ENCODE assay signal across 8 cellular contexts in the genomic region with DNA sequence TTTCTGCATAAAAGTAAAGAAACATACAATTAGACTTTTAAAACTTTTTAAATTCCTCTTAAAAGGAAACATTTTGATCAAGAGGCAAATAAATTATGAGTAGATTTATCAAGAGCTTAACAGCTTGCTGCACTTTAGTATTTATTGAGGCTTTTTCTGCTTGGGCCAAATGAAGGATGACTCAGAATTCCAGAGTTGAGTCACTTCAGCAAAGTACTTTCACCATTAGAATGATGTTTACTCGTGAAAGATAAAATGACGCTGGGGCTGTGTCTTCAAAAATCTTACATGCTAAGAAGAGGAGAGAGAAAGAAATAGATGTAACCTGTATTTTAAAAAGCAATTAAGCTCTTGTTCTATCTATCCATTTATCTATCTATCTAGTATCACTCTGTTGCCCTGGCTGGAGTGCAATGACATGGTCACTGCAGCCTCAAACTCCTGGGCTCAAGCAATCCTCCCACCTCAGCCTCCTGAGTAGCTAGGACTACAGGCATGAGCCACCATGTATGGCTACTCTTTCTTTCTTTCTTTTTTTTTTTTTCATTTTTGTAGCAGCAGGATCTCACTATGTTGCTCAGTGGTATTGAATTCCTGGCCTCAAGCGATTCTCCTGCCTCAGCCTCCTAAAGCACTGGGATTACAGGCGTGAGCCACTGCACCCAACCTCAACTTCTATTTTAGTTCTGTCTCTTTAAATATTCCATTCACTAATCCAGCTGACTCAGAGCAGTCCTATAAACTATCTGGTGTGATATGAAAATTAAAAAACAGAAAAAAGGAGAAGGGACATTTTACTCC.
DNase-seq lines count a peak whose midpoint lies in the region; ATAC-seq and TF ChIP-seq lines count a peak whose summit lies in the region.

No MANE protein-coding gene starts in this region.

- ATAC-seq in activated B cell treated with CpG ODN at 0.5 μM for 24 hours (ENCODE audit: low read depth) (peak; percentile 50), left colon (peak; percentile 54)

- DNase-seq in Caki2 (ENCODE audit: low read depth) (peak; percentile 64), HCEC 1CT (peak; percentile 83), activated B cell treated with CpG ODN at 0.5 μM for 24 hours (no peak), left colon (no peak), NCI-H1417 treated with DMSO at 0.1 percent for 48 hours (lab: John Stamatoyannopoulos, UW) (no peak), DMS 273 treated with DMSO at 0.1 percent for 48 hours (lab: John Stamatoyannopoulos, UW) (no peak), germinal center (ENCODE audit: low spot score) (no peak), NCI-H748 (lab: John Stamatoyannopoulos, UW; ENCODE audit: unreplicated experiment) (no peak)

- intact Hi-C loops in activated B cell treated with CpG ODN at 0.5 μM for 24 hours (cut with micrococcal nuclease) (loop anchor here (1.0 to 5.0 kb wide), 4 partner anchors 146 to 565 kb away; no protein-coding TSS in a partner anchor), left colon (cut with DNase I, micrococcal nuclease) (loop anchor here in 1 of 2 donors (10.0 kb wide), 1 partner anchor 243 kb away; a partner anchor contains a TSS)

- CTCF ChIA-PET in activated B cell treated with CpG ODN at 0.5 μM for 24 hours (lab: Charles Lee) = interaction anchor here (1.0 to 4.6 kb wide), 9 partner anchors 17 to 579 kb away, joined by 3 to 57 read pairs (median 6); no protein-coding TSS in a partner anchor

- no peak overlapping the region for H3K4me3 Mint-ChIP-seq in activated B cell treated with CpG ODN at 0.5 μM for 24 hours

- peaks cover 19% of the 10 kb centered on the region for H3K36me3 Mint-ChIP-seq in activated B cell treated with CpG ODN at 0.5 μM for 24 hours (ENCODE audit: low read depth)

- H3K4me1 Mint-ChIP-seq in activated B cell treated with CpG ODN at 0.5 μM for 24 hours = peaks cover 8% of the 10 kb centered on the region

- no peaks in the 10 kb centered on the region for H3K9me3 Mint-ChIP-seq in activated B cell treated with CpG ODN at 0.5 μM for 24 hours

- H3K27ac Mint-ChIP-seq in activated B cell treated with CpG ODN at 0.5 μM for 24 hours = no peak overlapping the region

- POLR2A ChIA-PET in activated B cell treated with CpG ODN at 0.5 μM for 24 hours (lab: Charles Lee) = interaction anchor here (0.6 to 1.3 kb wide), 5 partner anchors 67 to 313 kb away, joined by 3 to 6 read pairs (median 4); no protein-coding TSS in a partner anchor

- TF ChIP-seq CTCF in activated B cell treated with CpG ODN at 0.5 μM for 24 hours (IDR thresholded peaks at IDR 0.05) = no peak

- in situ Hi-C loops in Caki2 (cut with HindIII; ENCODE audit: low pct_unique_long_range_greater_than_20kb, low sequenced_read_pairs) = no loop called here

- H3K27me3 Mint-ChIP-seq in activated B cell treated with CpG ODN at 0.5 μM for 24 hours = no peaks in the 10 kb centered on the region

Comparison
In these comparisons a context has a peak if more than half of its experiments do, and no peak if none do; other contexts are left out.
1. DNase-seq: peak in Caki2 (single experiment) and HCEC 1CT (single experiment); none in activated B cell treated with CpG ODN at 0.5 μM for 24 hours (single experiment), left colon (0 of 2), NCI-H1417 treated with DMSO at 0.1 percent for 48 hours (single experiment), DMS 273 treated with DMSO at 0.1 percent for 48 hours (single experiment), germinal center (single experiment) and NCI-H748 (single experiment).